Comparison of ENCODE assay signal across 12 cellular contexts in genomic region chr17:77422104-77422782, GRCh38.
A peak's percentile ranks its signal among the peaks of the same experiment; 100 is the strongest.
DNase-seq lines count a peak whose midpoint lies in the region; FAIRE-seq and TF ChIP-seq lines count a peak whose summit lies in the region.
"Had no signal": no experiment of that assay in that cellular context is flagged by ENCODE, and none has a peak within 500 bp of the region (broad histone marks: within the 10 kb centered on the region; RNA-seq: fewer than 3 reads in every experiment).

No MANE protein-coding gene starts in this region.

- H3K4me1 ChIP-seq in BLaER1 (peaks cover 100% of the 10 kb centered on the region), OCI-LY7 (ENCODE audit: insufficient read depth, low read length, poor library complexity, severe bottlenecking) (peaks cover 57% of the 10 kb centered on the region), esophagus (ENCODE audit: control insufficient read depth in 2 of 2, insufficient read depth in 2 of 2, low read length in 1 of 2) (peaks cover 36 to 67% of the 10 kb centered on the region in 2 donors)

- WGBS in esophagus, 2 donors: 69 to 70% methylated on average over 18 of the region's 18 CpGs

- H3K27ac ChIP-seq in BLaER1: peak overlapping the region; percentile 99
- H3K27ac ChIP-seq in OCI-LY7 (ENCODE audit: low read depth, low read length, poor library complexity, severe bottlenecking): peak overlapping the region; percentile 65
- peak overlapping the region; percentile 46 to 81 for H3K27ac ChIP-seq in esophagus (ENCODE audit: low read depth in 2 of 2, low read length in 1 of 2)

- POLR2A ChIA-PET in OCI-LY7 (lab: Charles Lee): interaction anchor here (1.2 to 2.2 kb wide), 2 partner anchors 11 to 16 kb away, joined by 3 to 7 read pairs; no protein-coding TSS in a partner anchor

- H3K4me2 ChIP-seq in BLaER1 (peak overlapping the region; percentile 99), OCI-LY7 (ENCODE audit: low read length) (no peak overlapping the region)

- CTCF ChIA-PET in OCI-LY7 (lab: Charles Lee; ENCODE audit: unreplicated experiment): interaction anchor here (0.7 to 1.5 kb wide), 2 partner anchors 14 to 17 kb away, joined by 3 to 7 read pairs; no protein-coding TSS in a partner anchor

- no peaks in the 10 kb centered on the region for H3K27me3 ChIP-seq in BLaER1
- H3K27me3 ChIP-seq in esophagus (ENCODE audit: control insufficient read depth in 1 of 2, insufficient read depth in 2 of 2, low read length in 2 of 2): no peaks in the 10 kb centered on the region

- no peak for DNase-seq in OCI-LY7 (ENCODE audit: low spot score)
- peak; percentile 76 for DNase-seq in posterior vena cava (ENCODE audit: low spot score)
- no peak for DNase-seq in middle frontal gyrus (ENCODE audit: extremely low spot score, low spot score)
- DNase-seq in COR-L47 (lab: John Stamatoyannopoulos, UW): no peak
- DNase-seq in GM19239 (ENCODE audit: insufficient read length, low spot score): no peak
- DNase-seq in germinal center (ENCODE audit: low spot score): no peak
- DNase-seq: activated T-cell treated with anti-CD3 and anti-CD28 coated beads, Interleukin-2, amount 50 U/mL, for 72 hours; effector CD8-positive, alpha-beta T cell; HCEC 1CT; stimulated activated CD4-positive, alpha-beta T cell treated with anti-CD3 and anti-CD28 coated beads, Interleukin-4, amount 100 ng/mL, for 24 hours had no signal

- no peaks in the 10 kb centered on the region for H3K9me3 ChIP-seq in BLaER1
- no peaks in the 10 kb centered on the region for H3K9me3 ChIP-seq in OCI-LY7 (ENCODE audit: low read length)
- H3K9me3 ChIP-seq in esophagus (ENCODE audit: control insufficient read depth in 2 of 2, insufficient read depth in 1 of 2, low read depth in 1 of 2, low read length in 1 of 2): no peaks in the 10 kb centered on the region

- no peaks in the 10 kb centered on the region for H3K79me2 ChIP-seq in OCI-LY7 (ENCODE audit: insufficient read depth, low read depth, low read length)

- H3K9ac ChIP-seq in BLaER1: peak overlapping the region; percentile 72

- no peak for TF ChIP-seq CTCF in OCI-LY7 (conservative IDR thresholded peaks at IDR 0.05; ENCODE audit: low read length)

- peaks cover 39% of the 10 kb centered on the region; the same call in 1 of the 2 replicates for H4K20me1 ChIP-seq in BLaER1
- H4K20me1 ChIP-seq in OCI-LY7 (ENCODE audit: insufficient read depth, low read length): no peaks in the 10 kb centered on the region

- intact Hi-C loops in OCI-LY7 (cut with micrococcal nuclease; ENCODE audit: unreplicated experiment) (no loop called here), posterior vena cava (cut with DNase I) (no loop called here)

- H2AFZ ChIP-seq in OCI-LY7 (ENCODE audit: low read length): no peak overlapping the region

- H3K36me3 ChIP-seq in BLaER1 (peaks cover 6% of the 10 kb centered on the region; the same call in 1 of the 2 replicates), OCI-LY7 (ENCODE audit: insufficient read depth, low read length) (no peaks in the 10 kb centered on the region), esophagus (ENCODE audit: control insufficient read depth in 2 of 2, insufficient read depth in 2 of 2, low read length in 1 of 2) (peaks cover 0 to 2% of the 10 kb centered on the region in 2 donors)

- no peak for FAIRE-seq in GM19239 (lab: Jason Lieb, UNC)

- no peaks in the 10 kb centered on the region for H3K9me2 ChIP-seq in OCI-LY7 (ENCODE audit: insufficient read depth, low read length)

- peak overlapping the region; percentile 56 for H3K4me3 ChIP-seq in BLaER1
- H3K4me3 ChIP-seq in OCI-LY7 (ENCODE audit: low read depth, low read length, poor library complexity, severe bottlenecking): no peak overlapping the region
- no peak overlapping the region for H3K4me3 ChIP-seq in esophagus (ENCODE audit: low read depth in 1 of 2, low read length in 2 of 2)

- BruUV-seq in OCI-LY7 (replicated peaks; lab: Mats Ljungman, UMichigan): no TSS peak
